Comparison of ENCODE assay signal across 2 cellular contexts in the genomic region with DNA sequence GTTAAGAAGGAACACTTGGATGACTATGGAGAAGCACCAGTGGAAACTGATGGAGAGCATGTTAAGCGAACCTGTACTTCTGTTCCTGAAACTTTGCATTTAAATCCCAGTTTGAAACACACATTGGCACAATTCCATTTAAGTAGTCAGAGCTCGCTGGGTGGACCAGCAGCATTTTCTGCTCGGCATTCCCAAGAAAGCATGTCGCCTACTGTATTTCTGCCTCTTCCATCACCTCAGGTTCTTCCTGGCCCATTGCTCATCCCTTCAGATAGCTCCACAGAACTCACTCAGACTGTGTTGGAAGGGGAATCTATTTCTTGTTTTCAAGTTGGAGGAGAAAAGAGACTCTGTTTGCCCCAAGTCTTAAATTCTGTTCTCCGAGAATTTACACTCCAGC.
TF ChIP-seq lines count a peak whose summit lies in the region.

No MANE protein-coding gene starts in this region.

TF ChIP-seq in SK-N-SH, 30 proteins besides CTCF, POLR2A, EP300 and RAD21 (continued from another document):
- TF ChIP-seq, protein P1, sequence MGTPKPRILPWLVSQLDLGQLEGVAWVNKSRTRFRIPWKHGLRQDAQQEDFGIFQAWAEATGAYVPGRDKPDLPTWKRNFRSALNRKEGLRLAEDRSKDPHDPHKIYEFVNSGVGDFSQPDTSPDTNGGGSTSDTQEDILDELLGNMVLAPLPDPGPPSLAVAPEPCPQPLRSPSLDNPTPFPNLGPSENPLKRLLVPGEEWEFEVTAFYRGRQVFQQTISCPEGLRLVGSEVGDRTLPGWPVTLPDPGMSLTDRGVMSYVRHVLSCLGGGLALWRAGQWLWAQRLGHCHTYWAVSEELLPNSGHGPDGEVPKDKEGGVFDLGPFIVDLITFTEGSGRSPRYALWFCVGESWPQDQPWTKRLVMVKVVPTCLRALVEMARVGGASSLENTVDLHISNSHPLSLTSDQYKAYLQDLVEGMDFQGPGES (IDR thresholded peaks at IDR 0.05; ENCODE audit: low read depth, low read length): no peak
- TF ChIP-seq TEAD4 (IDR thresholded peaks at IDR 0.05; ENCODE audit: borderline replicate concordance, insufficient read depth) (no peak), FOSL2 (IDR thresholded peaks at IDR 0.05; ENCODE audit: borderline replicate concordance, low read depth) (no peak), MXI1 (IDR thresholded peaks at IDR 0.05; ENCODE audit: low read depth, low read length) (no peak), SMC3 (IDR thresholded peaks at IDR 0.05; ENCODE audit: low read depth, low read length) (no peak)
- TF ChIP-seq, protein P2, sequence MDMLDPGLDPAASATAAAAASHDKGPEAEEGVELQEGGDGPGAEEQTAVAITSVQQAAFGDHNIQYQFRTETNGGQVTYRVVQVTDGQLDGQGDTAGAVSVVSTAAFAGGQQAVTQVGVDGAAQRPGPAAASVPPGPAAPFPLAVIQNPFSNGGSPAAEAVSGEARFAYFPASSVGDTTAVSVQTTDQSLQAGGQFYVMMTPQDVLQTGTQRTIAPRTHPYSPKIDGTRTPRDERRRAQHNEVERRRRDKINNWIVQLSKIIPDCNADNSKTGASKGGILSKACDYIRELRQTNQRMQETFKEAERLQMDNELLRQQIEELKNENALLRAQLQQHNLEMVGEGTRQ (IDR thresholded peaks at IDR 0.05; ENCODE audit: borderline replicate concordance, low read depth, low read length): no peak
- TF ChIP-seq, protein P3, sequence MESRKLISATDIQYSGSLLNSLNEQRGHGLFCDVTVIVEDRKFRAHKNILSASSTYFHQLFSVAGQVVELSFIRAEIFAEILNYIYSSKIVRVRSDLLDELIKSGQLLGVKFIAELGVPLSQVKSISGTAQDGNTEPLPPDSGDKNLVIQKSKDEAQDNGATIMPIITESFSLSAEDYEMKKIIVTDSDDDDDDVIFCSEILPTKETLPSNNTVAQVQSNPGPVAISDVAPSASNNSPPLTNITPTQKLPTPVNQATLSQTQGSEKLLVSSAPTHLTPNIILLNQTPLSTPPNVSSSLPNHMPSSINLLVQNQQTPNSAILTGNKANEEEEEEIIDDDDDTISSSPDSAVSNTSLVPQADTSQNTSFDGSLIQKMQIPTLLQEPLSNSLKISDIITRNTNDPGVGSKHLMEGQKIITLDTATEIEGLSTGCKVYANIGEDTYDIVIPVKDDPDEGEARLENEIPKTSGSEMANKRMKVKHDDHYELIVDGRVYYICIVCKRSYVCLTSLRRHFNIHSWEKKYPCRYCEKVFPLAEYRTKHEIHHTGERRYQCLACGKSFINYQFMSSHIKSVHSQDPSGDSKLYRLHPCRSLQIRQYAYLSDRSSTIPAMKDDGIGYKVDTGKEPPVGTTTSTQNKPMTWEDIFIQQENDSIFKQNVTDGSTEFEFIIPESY (IDR thresholded peaks at IDR 0.05; ENCODE audit: borderline replicate concordance, low read depth): no peak
- TF ChIP-seq, protein P4, sequence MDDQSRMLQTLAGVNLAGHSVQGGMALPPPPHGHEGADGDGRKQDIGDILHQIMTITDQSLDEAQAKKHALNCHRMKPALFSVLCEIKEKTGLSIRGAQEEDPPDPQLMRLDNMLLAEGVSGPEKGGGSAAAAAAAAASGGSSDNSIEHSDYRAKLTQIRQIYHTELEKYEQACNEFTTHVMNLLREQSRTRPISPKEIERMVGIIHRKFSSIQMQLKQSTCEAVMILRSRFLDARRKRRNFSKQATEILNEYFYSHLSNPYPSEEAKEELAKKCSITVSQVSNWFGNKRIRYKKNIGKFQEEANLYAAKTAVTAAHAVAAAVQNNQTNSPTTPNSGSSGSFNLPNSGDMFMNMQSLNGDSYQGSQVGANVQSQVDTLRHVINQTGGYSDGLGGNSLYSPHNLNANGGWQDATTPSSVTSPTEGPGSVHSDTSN (IDR thresholded peaks at IDR 0.05): no peak

TF ChIP-seq in SK-N-SH treated with all-trans-retinoic acid at 6 μM for 48 hours, 23 proteins besides CTCF, POLR2A, EP300 and RAD21 (continued from another document):
- TF ChIP-seq, protein P5, sequence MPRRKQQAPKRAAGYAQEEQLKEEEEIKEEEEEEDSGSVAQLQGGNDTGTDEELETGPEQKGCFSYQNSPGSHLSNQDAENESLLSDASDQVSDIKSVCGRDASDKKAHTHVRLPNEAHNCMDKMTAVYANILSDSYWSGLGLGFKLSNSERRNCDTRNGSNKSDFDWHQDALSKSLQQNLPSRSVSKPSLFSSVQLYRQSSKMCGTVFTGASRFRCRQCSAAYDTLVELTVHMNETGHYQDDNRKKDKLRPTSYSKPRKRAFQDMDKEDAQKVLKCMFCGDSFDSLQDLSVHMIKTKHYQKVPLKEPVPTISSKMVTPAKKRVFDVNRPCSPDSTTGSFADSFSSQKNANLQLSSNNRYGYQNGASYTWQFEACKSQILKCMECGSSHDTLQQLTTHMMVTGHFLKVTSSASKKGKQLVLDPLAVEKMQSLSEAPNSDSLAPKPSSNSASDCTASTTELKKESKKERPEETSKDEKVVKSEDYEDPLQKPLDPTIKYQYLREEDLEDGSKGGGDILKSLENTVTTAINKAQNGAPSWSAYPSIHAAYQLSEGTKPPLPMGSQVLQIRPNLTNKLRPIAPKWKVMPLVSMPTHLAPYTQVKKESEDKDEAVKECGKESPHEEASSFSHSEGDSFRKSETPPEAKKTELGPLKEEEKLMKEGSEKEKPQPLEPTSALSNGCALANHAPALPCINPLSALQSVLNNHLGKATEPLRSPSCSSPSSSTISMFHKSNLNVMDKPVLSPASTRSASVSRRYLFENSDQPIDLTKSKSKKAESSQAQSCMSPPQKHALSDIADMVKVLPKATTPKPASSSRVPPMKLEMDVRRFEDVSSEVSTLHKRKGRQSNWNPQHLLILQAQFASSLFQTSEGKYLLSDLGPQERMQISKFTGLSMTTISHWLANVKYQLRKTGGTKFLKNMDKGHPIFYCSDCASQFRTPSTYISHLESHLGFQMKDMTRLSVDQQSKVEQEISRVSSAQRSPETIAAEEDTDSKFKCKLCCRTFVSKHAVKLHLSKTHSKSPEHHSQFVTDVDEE (CRISPR knock-in tag; IDR thresholded peaks at IDR 0.05): no peak
- no peak for TF ChIP-seq TOX (CRISPR knock-in tag; IDR thresholded peaks at IDR 0.05; ENCODE audit: borderline replicate concordance)
- no peak for TF ChIP-seq ZNF565 (CRISPR knock-in tag; conservative IDR thresholded peaks at IDR 0.05; ENCODE audit: low read depth)
- no peak for TF ChIP-seq ZNF70 (CRISPR knock-in tag; IDR thresholded peaks at IDR 0.05)
- no peak for TF ChIP-seq TCF4 (CRISPR knock-in tag; IDR thresholded peaks at IDR 0.05; ENCODE audit: borderline replicate concordance)
- no peak for TF ChIP-seq ZFP3 (CRISPR knock-in tag; IDR thresholded peaks at IDR 0.05)
- TF ChIP-seq CSDC2 (CRISPR knock-in tag; IDR thresholded peaks at IDR 0.05): no peak
- no peak for TF ChIP-seq SNAI2 (CRISPR knock-in tag; IDR thresholded peaks at IDR 0.05)
- no peak for TF ChIP-seq ZC3H10 (CRISPR knock-in tag; IDR thresholded peaks at IDR 0.05)
- no peak for TF ChIP-seq ZNF8 (CRISPR knock-in tag; IDR thresholded peaks at IDR 0.05)
- TF ChIP-seq, protein P6, sequence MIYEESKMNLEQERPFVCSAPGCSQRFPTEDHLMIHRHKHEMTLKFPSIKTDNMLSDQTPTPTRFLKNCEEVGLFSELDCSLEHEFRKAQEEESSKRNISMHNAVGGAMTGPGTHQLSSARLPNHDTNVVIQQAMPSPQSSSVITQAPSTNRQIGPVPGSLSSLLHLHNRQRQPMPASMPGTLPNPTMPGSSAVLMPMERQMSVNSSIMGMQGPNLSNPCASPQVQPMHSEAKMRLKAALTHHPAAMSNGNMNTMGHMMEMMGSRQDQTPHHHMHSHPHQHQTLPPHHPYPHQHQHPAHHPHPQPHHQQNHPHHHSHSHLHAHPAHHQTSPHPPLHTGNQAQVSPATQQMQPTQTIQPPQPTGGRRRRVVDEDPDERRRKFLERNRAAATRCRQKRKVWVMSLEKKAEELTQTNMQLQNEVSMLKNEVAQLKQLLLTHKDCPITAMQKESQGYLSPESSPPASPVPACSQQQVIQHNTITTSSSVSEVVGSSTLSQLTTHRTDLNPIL (CRISPR knock-in tag; IDR thresholded peaks at IDR 0.05; ENCODE audit: low read depth): no peak
- TF ChIP-seq BACH2 (CRISPR knock-in tag; IDR thresholded peaks at IDR 0.05; ENCODE audit: borderline replicate concordance): no peak
- TF ChIP-seq ZFP30 (CRISPR knock-in tag; IDR thresholded peaks at IDR 0.05): no peak
- no peak for TF ChIP-seq ARNTL (CRISPR knock-in tag; IDR thresholded peaks at IDR 0.05; ENCODE audit: borderline replicate concordance, low read depth)
- TF ChIP-seq OSR1 (CRISPR knock-in tag; IDR thresholded peaks at IDR 0.05): no peak
- TF ChIP-seq ISL1 (CRISPR knock-in tag; IDR thresholded peaks at IDR 0.05): no peak
